Comparison of ENCODE assay signal across 12 cellular contexts in the genomic region with DNA sequence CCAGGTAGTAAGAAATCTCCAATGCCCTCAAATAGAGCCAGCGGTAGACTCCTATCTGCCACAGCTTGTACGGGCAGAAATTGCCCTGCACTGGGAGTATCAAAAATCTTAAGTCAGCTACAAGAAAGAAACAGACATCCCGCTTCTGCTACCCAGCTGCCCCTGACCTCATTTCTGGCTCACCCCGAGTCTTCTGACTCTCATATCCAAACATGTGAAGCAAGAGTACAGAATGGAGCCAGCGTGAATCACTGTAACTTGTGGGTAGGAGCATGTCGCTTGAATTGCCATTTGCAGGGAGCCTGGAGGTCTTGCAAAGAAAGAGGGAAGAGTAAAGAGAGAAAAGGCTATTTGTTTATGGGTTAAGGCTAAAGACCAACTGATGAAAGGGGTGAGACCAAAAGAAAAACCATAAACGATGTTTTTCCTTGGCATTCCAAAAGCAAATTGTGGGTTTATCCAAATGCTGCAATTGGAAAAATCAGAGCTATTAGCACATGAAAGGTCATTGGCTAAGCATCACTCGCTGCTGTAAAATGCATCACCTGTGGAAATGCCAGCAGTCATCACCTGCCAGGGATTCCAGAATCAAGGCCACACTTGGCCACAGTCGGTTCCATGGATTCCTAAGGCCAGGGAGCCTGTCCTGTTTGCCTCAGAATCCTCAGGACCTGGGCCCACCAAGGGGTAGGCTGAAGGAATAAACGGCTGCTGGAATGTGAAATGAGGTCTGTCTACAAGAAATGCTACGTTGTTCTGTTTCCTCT.
DNase-seq lines count a peak whose midpoint lies in the region; ATAC-seq, FAIRE-seq and TF ChIP-seq lines count a peak whose summit lies in the region.
"Had no signal": no experiment of that assay in that cellular context is flagged by ENCODE, and none has a peak within 500 bp of the region (broad histone marks: within the 10 kb centered on the region; RNA-seq: fewer than 3 reads in every experiment).

No MANE protein-coding gene starts in this region.

- H3K4me3 ChIP-seq in adrenal gland: no peak overlapping the region
- no peak overlapping the region for H3K4me3 ChIP-seq in right cardiac atrium (ENCODE audit: low read length)
- no peak overlapping the region for H3K4me3 ChIP-seq in CD8-positive, alpha-beta T cell (ENCODE audit: low read depth, low read length)

- CTCF ChIA-PET in CD8-positive, alpha-beta T cell (lab: Charles Lee): no interaction called here

- DNase-seq in GM12891 (ENCODE audit: insufficient read length, low spot score): no peak
- peak; percentile 67 to 90 (median 87) for DNase-seq in adrenal gland
- DNase-seq in right cardiac atrium: peak in 2 of 3 donors; percentile 65 to 74
- no peak for DNase-seq in stimulated activated naive B cell treated with anti-CD40 and anti-IgM and Interleukin-4, amounts not matched to agents 10 μg/mL and 1 μg/mL and 100 μg/mL, for 72 hours
- DNase-seq in GM20000 (ENCODE audit: low spot score): no peak
- DNase-seq in germinal center (ENCODE audit: low spot score): no peak
- no peak for DNase-seq in AML-193 (lab: John Stamatoyannopoulos, UW)
- no peak for DNase-seq in CD8-positive, alpha-beta T cell
- DNase-seq: DMS79 treated with DMSO at 0.1 percent for 48 hours; NCI-H69; stimulated activated CD4-positive, alpha-beta T cell treated with anti-CD3 and anti-CD28 coated beads, Interleukin-2, amount 100 ng/mL, for 48 hours had no signal

- 42 to 50% (median 47%) methylated on average over 11 of the region's 11 CpGs for WGBS in adrenal gland, 4 donors
- 74% methylated on average over 11 of the region's 11 CpGs for WGBS in right cardiac atrium

- POLR2A ChIA-PET in CD8-positive, alpha-beta T cell (lab: Charles Lee): no interaction called here

- H3K4me3 Mint-ChIP-seq in stimulated activated naive B cell treated with anti-CD40 and anti-IgM and Interleukin-4, amounts not matched to agents 10 μg/mL and 1 μg/mL and 100 μg/mL, for 72 hours: peak overlapping the region; percentile 39 to 62
- no peak overlapping the region for H3K4me3 Mint-ChIP-seq in CD8-positive, alpha-beta T cell
- H3K4me3 Mint-ChIP-seq: activated T-helper 1 cell treated with anti-CD3 and anti-CD28 coated beads, Interleukin-12 subunit alpha, Interleukin-12 subunit beta, Interleukin-2, Interleukin-4 antibody, amounts not matched to agents 30 ng/mL and 10 ng/mL and 1 ng/mL, durations not matched to agents 14 hours and 24 hours and 36 hours had no signal

- TF ChIP-seq POLR2A in GM12891 (IDR thresholded peaks at IDR 0.05; ENCODE audit: low read depth, low read length): no peak
- peak in 1 of 2 donors; percentile 44 for TF ChIP-seq POLR2A in adrenal gland (IDR thresholded peaks at IDR 0.05)

- no peak for TF ChIP-seq CTCF in adrenal gland (IDR thresholded peaks at IDR 0.05)
- TF ChIP-seq CTCF in GM20000 (IDR thresholded peaks at IDR 0.05; ENCODE audit: extremely low read depth, missing control alignments): no peak
- no peak for TF ChIP-seq CTCF in CD8-positive, alpha-beta T cell (IDR thresholded peaks at IDR 0.05)

- H3K27me3 Mint-ChIP-seq in stimulated activated naive B cell treated with anti-CD40 and anti-IgM and Interleukin-4, amounts not matched to agents 10 μg/mL and 1 μg/mL and 100 μg/mL, for 72 hours: no peaks in the 10 kb centered on the region
- no peaks in the 10 kb centered on the region for H3K27me3 Mint-ChIP-seq in CD8-positive, alpha-beta T cell (ENCODE audit: low read depth)

- peak; percentile 65 for FAIRE-seq in GM12891 (lab: Jason Lieb, UNC)

- H3K4me1 Mint-ChIP-seq in stimulated activated naive B cell treated with anti-CD40 and anti-IgM and Interleukin-4, amounts not matched to agents 10 μg/mL and 1 μg/mL and 100 μg/mL, for 72 hours: peaks cover 47 to 71% of the 10 kb centered on the region in 2 donors
- peaks cover 61% of the 10 kb centered on the region for H3K4me1 Mint-ChIP-seq in CD8-positive, alpha-beta T cell (ENCODE audit: low read depth)

- H3K27me3 ChIP-seq in adrenal gland (no peaks in the 10 kb centered on the region), right cardiac atrium (ENCODE audit: control insufficient read depth, insufficient read depth) (no peaks in the 10 kb centered on the region)
- no peaks in the 10 kb centered on the region for H3K27me3 ChIP-seq in CD8-positive, alpha-beta T cell (ENCODE audit: insufficient read depth, low read length)

- H3K9me3 ChIP-seq in adrenal gland (replicated peaks in 1 of 3) (no peaks in the 10 kb centered on the region), right cardiac atrium (ENCODE audit: control insufficient read depth, low read length) (no peaks in the 10 kb centered on the region)
- no peaks in the 10 kb centered on the region for H3K9me3 ChIP-seq in CD8-positive, alpha-beta T cell (ENCODE audit: low read length)

- no peaks in the 10 kb centered on the region for H3K36me3 ChIP-seq in adrenal gland (replicated peaks in 1 of 2)
- H3K36me3 ChIP-seq in CD8-positive, alpha-beta T cell (ENCODE audit: insufficient read depth, low read length): no peaks in the 10 kb centered on the region

- H3K27ac ChIP-seq in adrenal gland: peak overlapping the region; percentile 56 to 87 (median 73)
- no peak overlapping the region for H3K27ac ChIP-seq in right cardiac atrium (ENCODE audit: low read length)
- H3K27ac ChIP-seq in CD8-positive, alpha-beta T cell (ENCODE audit: low read depth, low read length): no peak overlapping the region

- H3K9me3 Mint-ChIP-seq in stimulated activated naive B cell treated with anti-CD40 and anti-IgM and Interleukin-4, amounts not matched to agents 10 μg/mL and 1 μg/mL and 100 μg/mL, for 72 hours: peaks cover 1 to 3% of the 10 kb centered on the region in 2 donors
- no peaks in the 10 kb centered on the region for H3K9me3 Mint-ChIP-seq in CD8-positive, alpha-beta T cell
- H3K9me3 Mint-ChIP-seq: activated T-helper 1 cell treated with anti-CD3 and anti-CD28 coated beads, Interleukin-12 subunit alpha, Interleukin-12 subunit beta, Interleukin-2, Interleukin-4 antibody, amounts not matched to agents 30 ng/mL and 10 ng/mL and 1 ng/mL, durations not matched to agents 14 hours and 24 hours and 36 hours had no signal

- peak; percentile 89 for ATAC-seq in right cardiac atrium
- no peak for ATAC-seq in stimulated activated naive B cell treated with anti-CD40 and anti-IgM and Interleukin-4, amounts not matched to agents 10 μg/mL and 1 μg/mL and 100 μg/mL, for 72 hours (replicated peaks)
- no peak for ATAC-seq in CD8-positive, alpha-beta T cell

- intact Hi-C loops in adrenal gland (cut with DNase I): no loop called here
- intact Hi-C loops in right cardiac atrium (cut with DNase I): no loop called here
- intact Hi-C loops in CD8-positive, alpha-beta T cell (cut with DNase I, micrococcal nuclease): no loop called here

- peaks cover 44 to 59% of the 10 kb centered on the region in 2 donors for H3K36me3 Mint-ChIP-seq in stimulated activated naive B cell treated with anti-CD40 and anti-IgM and Interleukin-4, amounts not matched to agents 10 μg/mL and 1 μg/mL and 100 μg/mL, for 72 hours
- H3K36me3 Mint-ChIP-seq in CD8-positive, alpha-beta T cell: peaks cover 45% of the 10 kb centered on the region

- peak overlapping the region; percentile 92 for H3K27ac Mint-ChIP-seq in stimulated activated naive B cell treated with anti-CD40 and anti-IgM and Interleukin-4, amounts not matched to agents 10 μg/mL and 1 μg/mL and 100 μg/mL, for 72 hours
- H3K27ac Mint-ChIP-seq in CD8-positive, alpha-beta T cell: no peak overlapping the region
- H3K27ac Mint-ChIP-seq: activated T-helper 1 cell treated with anti-CD3 and anti-CD28 coated beads, Interleukin-12 subunit alpha, Interleukin-12 subunit beta, Interleukin-2, Interleukin-4 antibody, amounts not matched to agents 30 ng/mL and 10 ng/mL and 1 ng/mL, durations not matched to agents 14 hours and 24 hours and 36 hours had no signal

- H3K4me1 ChIP-seq in adrenal gland (replicated peaks in 1 of 2) (peaks cover 13 to 16% of the 10 kb centered on the region in 2 donors), right cardiac atrium (ENCODE audit: control insufficient read depth, insufficient read depth, low read length) (peaks cover 18% of the 10 kb centered on the region)
- H3K4me1 ChIP-seq in CD8-positive, alpha-beta T cell (ENCODE audit: insufficient read depth, low read length): peaks cover 6% of the 10 kb centered on the region

TF ChIP-seq in GM12891, 5 proteins besides CTCF, POLR2A, EP300 and RAD21:
- TF ChIP-seq SPI1 (IDR thresholded peaks at IDR 0.05; ENCODE audit: low read depth, low read length) (no peak), POLR2AphosphoS5 (IDR thresholded peaks at IDR 0.05; ENCODE audit: low read depth, low read length) (no peak), TAF1 (IDR thresholded peaks at IDR 0.05; ENCODE audit: low read depth, low read length) (no peak), PAX5 (IDR thresholded peaks at IDR 0.05; ENCODE audit: insufficient read depth, low read length, severe bottlenecking) (no peak), POU2F2 (IDR thresholded peaks at IDR 0.05; ENCODE audit: low read depth, low read length) (no peak)

Comparison
In these comparisons a context has a peak if more than half of its experiments do, and no peak if none do; other contexts are left out.
1. DNase-seq: peak in adrenal gland (7 of 7) and right cardiac atrium (2 of 3); none in GM12891 (single experiment), stimulated activated naive B cell treated with anti-CD40 and anti-IgM and Interleukin-4, amounts not matched to agents 10 μg/mL and 1 μg/mL and 100 μg/mL, for 72 hours (single experiment), GM20000 (single experiment), germinal center (single experiment), AML-193 (0 of 2) and CD8-positive, alpha-beta T cell (0 of 7).
2. H3K27ac ChIP-seq: peak in adrenal gland (5 of 5); none in right cardiac atrium (single experiment) and CD8-positive, alpha-beta T cell (single experiment).
3. ATAC-seq: peak in right cardiac atrium (2 of 2); none in stimulated activated naive B cell treated with anti-CD40 and anti-IgM and Interleukin-4, amounts not matched to agents 10 μg/mL and 1 μg/mL and 100 μg/mL, for 72 hours (0 of 2) and CD8-positive, alpha-beta T cell (single experiment).